In genomic region chr1:181018901-181019681, GRCh38 we compare ENCODE assay signal across 10 cellular contexts. TPM values are rescaled to one million over a fixed set of nuclear protein-coding genes. Genes with fewer than 3 reads are reported as not detected.
DNase-seq lines count a peak whose midpoint lies in the region; ATAC-seq and TF ChIP-seq lines count a peak whose summit lies in the region.
"Had no signal": no experiment of that assay in that cellular context is flagged by ENCODE, and none has a peak within 500 bp of the region (broad histone marks: within the 10 kb centered on the region; RNA-seq: fewer than 3 reads in every experiment).

No MANE protein-coding gene starts in this region.

- peaks cover 35% of the 10 kb centered on the region for H3K4me1 Mint-ChIP-seq in activated naive CD4-positive, alpha-beta T cell treated with anti-CD3 and anti-CD28 coated beads for 36 hours (ENCODE audit: low read depth)
- H3K4me1 Mint-ChIP-seq in dendritic cell treated with granulocyte-macrophage colony-stimulating factor and Interleukin-4, amounts not matched to agents 40 ng/mL and 50 ng/mL, for 4 days (ENCODE audit: low read depth): peaks cover 34% of the 10 kb centered on the region
- peaks cover 26% of the 10 kb centered on the region for H3K4me1 Mint-ChIP-seq in stimulated activated memory B cell treated with anti-CD40 and anti-IgM and Interleukin-4, amounts not matched to agents 10 μg/mL and 1 μg/mL and 100 μg/mL, for 72 hours
- peaks cover 21% of the 10 kb centered on the region for H3K4me1 Mint-ChIP-seq in mesothelial cell of epicardium

- ATAC-seq in stimulated activated memory B cell treated with anti-CD40 and anti-IgM and Interleukin-4, amounts not matched to agents 10 μg/mL and 1 μg/mL and 100 μg/mL, for 72 hours: no peak

- H3K27ac Mint-ChIP-seq in activated naive CD4-positive, alpha-beta T cell treated with anti-CD3 and anti-CD28 coated beads for 36 hours: peak overlapping the region; percentile 14
- H3K27ac Mint-ChIP-seq in dendritic cell treated with granulocyte-macrophage colony-stimulating factor and Interleukin-4, amounts not matched to agents 40 ng/mL and 50 ng/mL, for 4 days: peak overlapping the region; percentile 27
- peak overlapping the region; percentile 31 for H3K27ac Mint-ChIP-seq in stimulated activated memory B cell treated with anti-CD40 and anti-IgM and Interleukin-4, amounts not matched to agents 10 μg/mL and 1 μg/mL and 100 μg/mL, for 72 hours
- no peak overlapping the region for H3K27ac Mint-ChIP-seq in mesothelial cell of epicardium

- peaks cover 9% of the 10 kb centered on the region for H3K36me3 Mint-ChIP-seq in activated naive CD4-positive, alpha-beta T cell treated with anti-CD3 and anti-CD28 coated beads for 36 hours (ENCODE audit: low read depth)
- peaks cover 35% of the 10 kb centered on the region for H3K36me3 Mint-ChIP-seq in dendritic cell treated with granulocyte-macrophage colony-stimulating factor and Interleukin-4, amounts not matched to agents 40 ng/mL and 50 ng/mL, for 4 days (ENCODE audit: low read depth)
- H3K36me3 Mint-ChIP-seq in stimulated activated memory B cell treated with anti-CD40 and anti-IgM and Interleukin-4, amounts not matched to agents 10 μg/mL and 1 μg/mL and 100 μg/mL, for 72 hours: peaks cover 11% of the 10 kb centered on the region
- H3K36me3 Mint-ChIP-seq in mesothelial cell of epicardium: peaks cover 2% of the 10 kb centered on the region

- intact Hi-C loops in activated naive CD4-positive, alpha-beta T cell treated with anti-CD3 and anti-CD28 coated beads for 36 hours (cut with micrococcal nuclease): no loop called here
- intact Hi-C loops in dendritic cell treated with granulocyte-macrophage colony-stimulating factor and Interleukin-4, amounts not matched to agents 40 ng/mL and 50 ng/mL, for 4 days (cut with micrococcal nuclease): no loop called here

- no peak for TF ChIP-seq CTCF in mesothelial cell of epicardium (IDR thresholded peaks at IDR 0.05; ENCODE audit: unreplicated experiment)

- DNase-seq in activated naive CD4-positive, alpha-beta T cell treated with anti-CD3 and anti-CD28 coated beads for 36 hours: peak; percentile 53
- no peak for DNase-seq in activated naive CD4-positive, alpha-beta T cell treated with anti-CD3 and anti-CD28 coated beads, Interleukin-2, amount 50 U/mL, for 16 hours
- DNase-seq in RPMI8226 (peak; percentile 38), EL (no peak), mesothelial cell of epicardium (ENCODE audit: low spot score in 2 of 2, unreplicated experiment in 2 of 2) (no peak), amygdala (lab: John Stamatoyannopoulos, UW) (no peak)
- DNase-seq: Karpas-422, uterus had no signal

- H3K4me3 Mint-ChIP-seq in activated naive CD4-positive, alpha-beta T cell treated with anti-CD3 and anti-CD28 coated beads for 36 hours: no peak overlapping the region
- H3K4me3 Mint-ChIP-seq in dendritic cell treated with granulocyte-macrophage colony-stimulating factor and Interleukin-4, amounts not matched to agents 40 ng/mL and 50 ng/mL, for 4 days: no peak overlapping the region
- H3K4me3 Mint-ChIP-seq in stimulated activated memory B cell treated with anti-CD40 and anti-IgM and Interleukin-4, amounts not matched to agents 10 μg/mL and 1 μg/mL and 100 μg/mL, for 72 hours: no peak overlapping the region
- no peak overlapping the region for H3K4me3 Mint-ChIP-seq in mesothelial cell of epicardium

- no peaks in the 10 kb centered on the region for H3K9me3 Mint-ChIP-seq in activated naive CD4-positive, alpha-beta T cell treated with anti-CD3 and anti-CD28 coated beads for 36 hours
- no peaks in the 10 kb centered on the region for H3K9me3 Mint-ChIP-seq in dendritic cell treated with granulocyte-macrophage colony-stimulating factor and Interleukin-4, amounts not matched to agents 40 ng/mL and 50 ng/mL, for 4 days
- no peaks in the 10 kb centered on the region for H3K9me3 Mint-ChIP-seq in stimulated activated memory B cell treated with anti-CD40 and anti-IgM and Interleukin-4, amounts not matched to agents 10 μg/mL and 1 μg/mL and 100 μg/mL, for 72 hours
- H3K9me3 Mint-ChIP-seq in mesothelial cell of epicardium: no peaks in the 10 kb centered on the region

- CTCF ChIA-PET in activated naive CD4-positive, alpha-beta T cell treated with anti-CD3 and anti-CD28 coated beads for 36 hours (lab: Charles Lee): interaction anchor here (0.6 to 2.6 kb wide), 5 partner anchors 16 to 1664 kb away, joined by 3 to 12 read pairs (median 3); no protein-coding TSS in a partner anchor

- H3K27me3 Mint-ChIP-seq in activated naive CD4-positive, alpha-beta T cell treated with anti-CD3 and anti-CD28 coated beads for 36 hours (ENCODE audit: low read depth): no peaks in the 10 kb centered on the region
- H3K27me3 Mint-ChIP-seq in dendritic cell treated with granulocyte-macrophage colony-stimulating factor and Interleukin-4, amounts not matched to agents 40 ng/mL and 50 ng/mL, for 4 days: no peaks in the 10 kb centered on the region
- no peaks in the 10 kb centered on the region for H3K27me3 Mint-ChIP-seq in stimulated activated memory B cell treated with anti-CD40 and anti-IgM and Interleukin-4, amounts not matched to agents 10 μg/mL and 1 μg/mL and 100 μg/mL, for 72 hours
- H3K27me3 Mint-ChIP-seq in mesothelial cell of epicardium (ENCODE audit: low read depth): peaks cover 1% of the 10 kb centered on the region

RNA-seq across cellular contexts. Expression of gene STX6, which starts 3.6 kb away (rescaled TPM):
- total RNA-seq in activated naive CD4-positive, alpha-beta T cell treated with anti-CD3 and anti-CD28 coated beads for 36 hours: 10 to 100 TPM; 14.4 to 14.8 TPM
- total RNA-seq in mesothelial cell of epicardium: 23.4 to 24.6 TPM (median 23.8 TPM) in 3 replicates

RNA-seq across cellular contexts. Expression of gene MR1, which starts 14.7 kb away (rescaled TPM):
- 10 to 100 TPM; 22.5 to 25.0 TPM for total RNA-seq in activated naive CD4-positive, alpha-beta T cell treated with anti-CD3 and anti-CD28 coated beads for 36 hours
- 4.2 to 5.5 TPM (median 4.7 TPM) in 3 replicates for total RNA-seq in mesothelial cell of epicardium

Comparison
In these comparisons a context has a peak if more than half of its experiments do, and no peak if none do; other contexts are left out.
1. DNase-seq: peak in activated naive CD4-positive, alpha-beta T cell treated with anti-CD3 and anti-CD28 coated beads for 36 hours (single experiment) and RPMI8226 (single experiment); none in activated naive CD4-positive, alpha-beta T cell treated with anti-CD3 and anti-CD28 coated beads, Interleukin-2, amount 50 U/mL, for 16 hours (single experiment), EL (single experiment), mesothelial cell of epicardium (0 of 2) and amygdala (0 of 56).